Comparison of ENCODE assay signal across 20 cellular contexts in genomic region chr2:101360229-101360628, GRCh38. TPM values are rescaled to one million over a fixed set of nuclear protein-coding genes. Genes with fewer than 3 reads are reported as not detected.
A peak's percentile ranks its signal among the peaks of the same experiment; 100 is the strongest.
DNase-seq lines count a peak whose midpoint lies in the region; ATAC-seq, FAIRE-seq and TF ChIP-seq lines count a peak whose summit lies in the region.
"Had no signal": no experiment of that assay in that cellular context is flagged by ENCODE, and none has a peak within 500 bp of the region (broad histone marks: within the 10 kb centered on the region; RNA-seq: fewer than 3 reads in every experiment).

No MANE protein-coding gene starts in this region.

- DNase-seq in HFFc6: peak; percentile 16
- peak; percentile 51 for DNase-seq in RPMI7951 (ENCODE audit: low read depth)
- peak; percentile 49 for DNase-seq in fibroblast of villous mesenchyme (ENCODE audit: low read depth)
- DNase-seq in small intestine: peak; percentile 79
- DNase-seq in NCI-H187 (lab: John Stamatoyannopoulos, UW): no peak
- DNase-seq: activated CD4-positive, CD25-positive, alpha-beta regulatory T cell treated with anti-CD3 and anti-CD28 coated beads, Interleukin-2, amount 50 U/mL, for 72 hours; central memory CD4-positive, alpha-beta T cell; effector memory CD4-positive, alpha-beta T cell; foreskin fibroblast; NCI-H1092 treated with DMSO at 0.1 percent for 48 hours; NCI-H774; stimulated activated CD4-positive, alpha-beta T cell treated with anti-CD3 and anti-CD28 coated beads, Interleukin-1b, Interleukin-23, amount 100 ng/mL, for 48 hours had no signal

- no peak overlapping the region for H3K4me3 Mint-ChIP-seq in HFFc6
- H3K4me3 Mint-ChIP-seq: activated naive CD4-positive, alpha-beta T cell treated with anti-CD3 and anti-CD28 coated beads, Interleukin-2, amount 50 U/mL, for 24 hours; nephron had no signal

- TF ChIP-seq CTCF in HFFc6 (IDR thresholded peaks at IDR 0.05) (no peak), fibroblast of villous mesenchyme (IDR thresholded peaks at IDR 0.05; ENCODE audit: insufficient read depth, low read depth, low read length) (no peak)

- no peak for FAIRE-seq in small intestine (lab: Jason Lieb, UNC)

- peaks cover 0 to 3% of the 10 kb centered on the region in 2 donors for H3K4me1 ChIP-seq in small intestine (ENCODE audit: control insufficient read depth in 2 of 2, insufficient read depth in 1 of 2, low read depth in 1 of 2, low read length in 1 of 2)
- H3K4me1 ChIP-seq: right atrium auricular region had no signal

- H3K4me3 ChIP-seq in fibroblast of villous mesenchyme (ENCODE audit: low read depth, low read length): no peak overlapping the region
- H3K4me3 ChIP-seq in small intestine (ENCODE audit: low read depth in 1 of 2, low read length in 2 of 2): no peak overlapping the region
- H3K4me3 ChIP-seq: BLaER1 treated with 17β-estradiol and CSF1 and Interleukin-3, amounts not matched to agents 10 nM and 100 nM; lung; right atrium auricular region had no signal

- no peak overlapping the region for H3K27ac ChIP-seq in small intestine (ENCODE audit: low read depth in 1 of 2, low read length in 1 of 2)
- H3K27ac ChIP-seq: BLaER1 treated with 17β-estradiol and CSF1 and Interleukin-3, amounts not matched to agents 10 nM and 100 nM; right atrium auricular region had no signal

- no peaks in the 10 kb centered on the region for H3K9me3 ChIP-seq in small intestine (ENCODE audit: control insufficient read depth, low read depth)
- H3K9me3 ChIP-seq: BLaER1 treated with 17β-estradiol and CSF1 and Interleukin-3, amounts not matched to agents 10 nM and 100 nM; right atrium auricular region had no signal

- no peaks in the 10 kb centered on the region for H3K27me3 ChIP-seq in small intestine (ENCODE audit: control insufficient read depth in 2 of 2, insufficient read depth in 2 of 2, low read length in 2 of 2)
- H3K27me3 ChIP-seq: BLaER1 treated with 17β-estradiol and CSF1 and Interleukin-3, amounts not matched to agents 10 nM and 100 nM; right atrium auricular region had no signal

- H3K36me3 ChIP-seq in small intestine (ENCODE audit: control insufficient read depth in 2 of 2, insufficient read depth in 2 of 2, low read length in 2 of 2): no peaks in the 10 kb centered on the region
- H3K36me3 ChIP-seq: BLaER1 treated with 17β-estradiol and CSF1 and Interleukin-3, amounts not matched to agents 10 nM and 100 nM; right atrium auricular region had no signal

- no peak for ATAC-seq in HG03354 (IDR thresholded peaks at IDR 0.05; ENCODE audit: poor library complexity, severe bottlenecking, unreplicated experiment)
- ATAC-seq in HG02840 (IDR thresholded peaks at IDR 0.05; ENCODE audit: low FRiP score, unreplicated experiment): no peak

- H3K36me3 Mint-ChIP-seq in HFFc6 (ENCODE audit: low read depth): no peaks in the 10 kb centered on the region
- H3K36me3 Mint-ChIP-seq: activated naive CD4-positive, alpha-beta T cell treated with anti-CD3 and anti-CD28 coated beads, Interleukin-2, amount 50 U/mL, for 24 hours; IgD-negative memory B cell had no signal

- WGBS in small intestine, 3 donors: 17 to 55% (median 35%) methylated on average over 4 of the region's 4 CpGs

- no peaks in the 10 kb centered on the region for H3K9me3 Mint-ChIP-seq in HFFc6
- H3K9me3 Mint-ChIP-seq: activated naive CD4-positive, alpha-beta T cell treated with anti-CD3 and anti-CD28 coated beads, Interleukin-2, amount 50 U/mL, for 24 hours; IgD-negative memory B cell; nephron had no signal

- H3K27me3 Mint-ChIP-seq in HFFc6 (ENCODE audit: insufficient read depth): peaks cover 33% of the 10 kb centered on the region
- H3K27me3 Mint-ChIP-seq: activated naive CD4-positive, alpha-beta T cell treated with anti-CD3 and anti-CD28 coated beads, Interleukin-2, amount 50 U/mL, for 24 hours; IgD-negative memory B cell had no signal

- peaks cover 24% of the 10 kb centered on the region for H3K4me1 Mint-ChIP-seq in HFFc6 (ENCODE audit: low read depth)
- H3K4me1 Mint-ChIP-seq: nephron had no signal

- no peak overlapping the region for H3K27ac Mint-ChIP-seq in HFFc6
- H3K27ac Mint-ChIP-seq: activated naive CD4-positive, alpha-beta T cell treated with anti-CD3 and anti-CD28 coated beads, Interleukin-2, amount 50 U/mL, for 24 hours; nephron had no signal

RNA-seq across cellular contexts. Expression of gene CREG2, which starts 27.1 kb away (rescaled TPM):
- not detected for total RNA-seq in HFFc6 (2021; fragmentation: NEBNext Ultra II Directional; extraction: Animal tissue kit (Norgen Biotek cat#: 25700))
- 0.36 and 0.59 TPM in 2 replicates for total RNA-seq in RPMI7951 (2014; rRNA removed; shearing (Covaris generic))
- not detected in 2 replicates for total RNA-seq in fibroblast of villous mesenchyme
- polyA plus RNA-seq in small intestine: under 1 TPM in 2 of 3 donors, not detected in 1; under 0.01 to 0.24 TPM

RNA-seq across cellular contexts. Expression of gene RNF149, which starts 51.7 kb away (rescaled TPM):
- 10 to 100 TPM; 24.6 to 33.4 (median 26.0) TPM for total RNA-seq in HFFc6 (2021; fragmentation: NEBNext Ultra II Directional; extraction: Animal tissue kit (Norgen Biotek cat#: 25700))
- 30.3 and 40.6 TPM in 2 replicates for total RNA-seq in RPMI7951 (2014; rRNA removed; shearing (Covaris generic))
- total RNA-seq in fibroblast of villous mesenchyme: 49.3 and 53.5 TPM in 2 replicates
- 10 to 100 TPM; 23.0 to 32.7 (median 24.4) TPM for polyA plus RNA-seq in small intestine

Comparison
In these comparisons a context has a peak if more than half of its experiments do, and no peak if none do; other contexts are left out.
1. DNase-seq: peak in HFFc6 (single experiment), RPMI7951 (single experiment), fibroblast of villous mesenchyme (single experiment) and small intestine (single experiment); none in NCI-H187 (0 of 2).